Comparison of ENCODE assay signal across 8 cellular contexts in genomic region chr10:43160067-43160918, GRCh38. TPM values are rescaled to one million over a fixed set of nuclear protein-coding genes. Genes with fewer than 3 reads are reported as not detected.
DNase-seq lines count a peak whose midpoint lies in the region; ATAC-seq and TF ChIP-seq lines count a peak whose summit lies in the region.

No MANE protein-coding gene starts in this region.

- BruUV-seq in MCF 10A (replicated peaks; lab: Mats Ljungman, UMichigan): no TSS peak

- no peaks in the 10 kb centered on the region for H4K20me1 ChIP-seq in MM.1S (ENCODE audit: insufficient read depth, low read length)

- H3K27ac ChIP-seq in breast epithelium: no peak overlapping the region
- no peak overlapping the region for H3K27ac ChIP-seq in MM.1S (ENCODE audit: low read length)

- no peaks in the 10 kb centered on the region for H3K9me2 ChIP-seq in MM.1S (replicated peaks; ENCODE audit: insufficient read depth, low read length)

- H3K4me3 ChIP-seq in breast epithelium (no peak overlapping the region), adipocyte (ENCODE audit: low read length) (peak overlapping the region; percentile 22), MM.1S (ENCODE audit: low read length) (no peak overlapping the region)

- H3K4me1 Mint-ChIP-seq in MCF 10A (ENCODE audit: insufficient read depth, unreplicated experiment) (peaks cover 20% of the 10 kb centered on the region), osteocyte (ENCODE audit: unreplicated experiment) (peaks cover 31% of the 10 kb centered on the region)

- peaks cover 49% of the 10 kb centered on the region for H3K79me2 ChIP-seq in MM.1S (ENCODE audit: low read length)

- CTCF ChIA-PET in MCF 10A (lab: Yijun Ruan, JAX): interaction anchor here (0.6 to 3.1 kb wide), 5 partner anchors 11 to 798 kb away, joined by 3 to 21 read pairs (median 3); no protein-coding TSS in a partner anchor

- H3K36me3 Mint-ChIP-seq in MCF 10A (ENCODE audit: insufficient read depth, unreplicated experiment): peaks cover 13% of the 10 kb centered on the region
- H3K36me3 Mint-ChIP-seq in osteocyte (ENCODE audit: unreplicated experiment): peaks cover 40% of the 10 kb centered on the region

- peak overlapping the region; percentile 82 for H3K27ac Mint-ChIP-seq in MCF 10A (ENCODE audit: low read depth, unreplicated experiment)
- H3K27ac Mint-ChIP-seq in osteocyte (ENCODE audit: unreplicated experiment): no peak overlapping the region

- intact Hi-C loops in MCF 10A (cut with micrococcal nuclease): no loop called here
- intact Hi-C loops in breast epithelium (cut with DNase I; ENCODE audit: low total_unique reads): no loop called here

- H3K4me2 ChIP-seq in MM.1S (ENCODE audit: low read depth, low read length): no peak overlapping the region

- H3K4me1 ChIP-seq in breast epithelium (no peaks in the 10 kb centered on the region), adipocyte (ENCODE audit: control insufficient read depth, insufficient read depth, low read length) (peaks cover 27% of the 10 kb centered on the region), MM.1S (ENCODE audit: low read length) (no peaks in the 10 kb centered on the region)

- H3K9ac ChIP-seq in adipocyte (ENCODE audit: low read length) (peak overlapping the region; percentile 36), MM.1S (ENCODE audit: low read length) (no peak overlapping the region)

- H3K36me3 ChIP-seq in breast epithelium (no peaks in the 10 kb centered on the region), adipocyte (ENCODE audit: control insufficient read depth, insufficient read depth, low read length, severe bottlenecking) (peaks cover 21% of the 10 kb centered on the region), MM.1S (replicated peaks; ENCODE audit: insufficient read depth, low read length) (peaks cover 7% of the 10 kb centered on the region; the same call in 1 of the 2 replicates)

- TF ChIP-seq CTCF in MCF 10A (IDR thresholded peaks at IDR 0.05; ENCODE audit: unreplicated experiment) (no peak), breast epithelium (IDR thresholded peaks at IDR 0.05) (no peak), MM.1S (IDR thresholded peaks at IDR 0.05; ENCODE audit: low read length) (no peak), osteocyte (IDR thresholded peaks at IDR 0.05) (no peak)

- H3K27me3 Mint-ChIP-seq in MCF 10A (ENCODE audit: insufficient read depth, unreplicated experiment) (no peaks in the 10 kb centered on the region), osteocyte (ENCODE audit: unreplicated experiment) (no peaks in the 10 kb centered on the region)

- no peak for TF ChIP-seq POLR2A in breast epithelium (IDR thresholded peaks at IDR 0.05)

- H2AFZ ChIP-seq in MM.1S (ENCODE audit: low read length): no peak overlapping the region

- H3K9me3 Mint-ChIP-seq in MCF 10A (ENCODE audit: unreplicated experiment) (no peaks in the 10 kb centered on the region), osteocyte (ENCODE audit: unreplicated experiment) (no peaks in the 10 kb centered on the region)

- no peak overlapping the region for H3K4me3 Mint-ChIP-seq in MCF 10A (ENCODE audit: unreplicated experiment)
- no peak overlapping the region for H3K4me3 Mint-ChIP-seq in osteocyte (ENCODE audit: unreplicated experiment)

- ATAC-seq in HG03520 (IDR thresholded peaks at IDR 0.05; ENCODE audit: unreplicated experiment): peak; percentile 45

- H3K27me3 ChIP-seq in breast epithelium: no peaks in the 10 kb centered on the region
- no peaks in the 10 kb centered on the region for H3K27me3 ChIP-seq in adipocyte (replicated peaks; ENCODE audit: control insufficient read depth, insufficient read depth, low read length)
- H3K27me3 ChIP-seq in MM.1S (replicated peaks; ENCODE audit: insufficient read depth, low read length): no peaks in the 10 kb centered on the region

- no peaks in the 10 kb centered on the region for H3F3A ChIP-seq in MM.1S (ENCODE audit: insufficient read depth, low read length)

- POLR2A ChIA-PET in MCF 10A (lab: Yijun Ruan, JAX): interaction anchor here (1.2 kb wide), 1 partner anchor 21 kb away, joined by 10 read pairs; no protein-coding TSS in a partner anchor

- H3K9me3 ChIP-seq in breast epithelium (no peaks in the 10 kb centered on the region), adipocyte (ENCODE audit: control insufficient read depth, low read length) (no peaks in the 10 kb centered on the region), MM.1S (replicated peaks; ENCODE audit: insufficient read depth, low read length) (no peaks in the 10 kb centered on the region)

- no peak for DNase-seq in MCF 10A (ENCODE audit: unreplicated experiment)
- DNase-seq in breast epithelium (ENCODE audit: low spot score in 2 of 2): no peak
- DNase-seq in adipocyte (ENCODE audit: low read depth): peak; percentile 68
- DNase-seq in stimulated activated CD4-positive, alpha-beta T cell treated with anti-CD3 and anti-CD28 coated beads, Interleukin-12 subunit alpha, Interleukin-12 subunit beta, amount 100 ng/mL, for 48 hours (ENCODE audit: low read depth in 2 of 3, low spot score in 1 of 3): peak; percentile 16 to 48 (median 25)
- DNase-seq in MM.1S: no peak
- DNase-seq in osteocyte (ENCODE audit: extremely low spot score, unreplicated experiment): no peak
- DNase-seq in SHP77 treated with DMSO at 0.1 percent for 48 hours (lab: John Stamatoyannopoulos, UW): no peak

RNA-seq across cellular contexts. Expression of gene CSGALNACT2, which starts 22.0 kb away (rescaled TPM):
- total RNA-seq in MCF 10A (2022) (30.0 and 32.8 TPM in 2 replicates), breast epithelium (10 to 100 TPM; 21.6 to 35.5 (median 27.8) TPM), osteocyte (36.6 and 38.7 TPM in 2 replicates)

Comparison
In these comparisons a context has a peak if more than half of its experiments do, and no peak if none do; other contexts are left out.
1. DNase-seq: peak in adipocyte (single experiment) and stimulated activated CD4-positive, alpha-beta T cell treated with anti-CD3 and anti-CD28 coated beads, Interleukin-12 subunit alpha, Interleukin-12 subunit beta, amount 100 ng/mL, for 48 hours (3 of 3); none in MCF 10A (single experiment), breast epithelium (0 of 2), MM.1S (single experiment), osteocyte (single experiment) and SHP77 treated with DMSO at 0.1 percent for 48 hours (single experiment).